Comparison of ENCODE assay signal across 30 cellular contexts in genomic region chr1:241406421-241406820, GRCh38. TPM values are rescaled to one million over a fixed set of nuclear protein-coding genes. Genes with fewer than 3 reads are reported as not detected.
"Had no signal": no experiment of that assay in that cellular context is flagged by ENCODE, and none has a peak within 500 bp of the region (broad histone marks: within the 10 kb centered on the region; RNA-seq: fewer than 3 reads in every experiment).

No MANE protein-coding gene starts in this region.

- H3K9me3 Mint-ChIP-seq: activated CD4-positive, alpha-beta memory T cell treated with anti-CD3 and anti-CD28 coated beads, Interleukin-2, amount 10 ng/mL, durations not matched to agents 7 days and 5 days; activated naive CD4-positive, alpha-beta T cell treated with anti-CD3 and anti-CD28 coated beads, Interleukin-2, amount 10 ng/mL, durations not matched to agents 7 days and 5 days; activated naive CD8-positive, alpha-beta T cell treated with anti-CD3 and anti-CD28 coated beads, Interleukin-2, amount 50 U/mL, for 24 hours had no signal

- H3K9me3 ChIP-seq: Peyer's patch had no signal

- H3K4me3 ChIP-seq: Peyer's patch, SK-N-MC had no signal

- H3K27ac Mint-ChIP-seq: activated CD4-positive, alpha-beta memory T cell treated with anti-CD3 and anti-CD28 coated beads, Interleukin-2, amount 10 ng/mL, durations not matched to agents 7 days and 5 days; activated CD8-positive, alpha-beta memory T cell treated with anti-CD3 and anti-CD28 coated beads, Interleukin-2, amount 10 ng/mL, durations not matched to agents 7 days and 5 days; activated naive CD4-positive, alpha-beta T cell treated with anti-CD3 and anti-CD28 coated beads, Interleukin-2, amount 10 ng/mL, durations not matched to agents 7 days and 5 days; activated naive CD8-positive, alpha-beta T cell; activated naive CD8-positive, alpha-beta T cell treated with anti-CD3 and anti-CD28 coated beads, Interleukin-2, amount 50 U/mL, for 24 hours had no signal

- H3K36me3 ChIP-seq: brain microvascular endothelial cell, Peyer's patch, WERI-Rb-1 had no signal

- H3K27me3 Mint-ChIP-seq: activated CD4-positive, alpha-beta memory T cell treated with anti-CD3 and anti-CD28 coated beads, Interleukin-2, amount 10 ng/mL, durations not matched to agents 7 days and 5 days; activated CD8-positive, alpha-beta memory T cell treated with anti-CD3 and anti-CD28 coated beads, Interleukin-2, amount 10 ng/mL, durations not matched to agents 7 days and 5 days; activated naive CD4-positive, alpha-beta T cell treated with anti-CD3 and anti-CD28 coated beads, Interleukin-2, amount 10 ng/mL, durations not matched to agents 7 days and 5 days; activated naive CD8-positive, alpha-beta T cell treated with anti-CD3 and anti-CD28 coated beads, Interleukin-2, amount 50 U/mL, for 24 hours had no signal

- H3K4me2 ChIP-seq: KMS-11 had no signal

- H3K9ac ChIP-seq: KMS-11 had no signal

- H3K4me3 Mint-ChIP-seq: activated CD4-positive, alpha-beta memory T cell treated with anti-CD3 and anti-CD28 coated beads, Interleukin-2, amount 10 ng/mL, durations not matched to agents 7 days and 5 days; activated CD8-positive, alpha-beta memory T cell treated with anti-CD3 and anti-CD28 coated beads, Interleukin-2, amount 10 ng/mL, durations not matched to agents 7 days and 5 days; activated naive CD4-positive, alpha-beta T cell treated with anti-CD3 and anti-CD28 coated beads, Interleukin-2, amount 10 ng/mL, durations not matched to agents 7 days and 5 days; activated naive CD8-positive, alpha-beta T cell; activated naive CD8-positive, alpha-beta T cell treated with anti-CD3 and anti-CD28 coated beads, Interleukin-2, amount 50 U/mL, for 24 hours had no signal

- ATAC-seq: activated CD8-positive, alpha-beta memory T cell treated with anti-CD3 and anti-CD28 coated beads, Interleukin-2, amount 10 ng/mL, durations not matched to agents 7 days and 5 days; activated naive CD8-positive, alpha-beta T cell treated with anti-CD3 and anti-CD28 coated beads, Interleukin-2, amount 50 U/mL, for 24 hours; PC-3 had no signal

- H3K4me1 Mint-ChIP-seq: activated CD4-positive, alpha-beta memory T cell treated with anti-CD3 and anti-CD28 coated beads, Interleukin-2, amount 10 ng/mL, durations not matched to agents 7 days and 5 days; activated CD8-positive, alpha-beta memory T cell treated with anti-CD3 and anti-CD28 coated beads, Interleukin-2, amount 10 ng/mL, durations not matched to agents 7 days and 5 days; activated naive CD4-positive, alpha-beta T cell treated with anti-CD3 and anti-CD28 coated beads, Interleukin-2, amount 10 ng/mL, durations not matched to agents 7 days and 5 days; activated naive CD8-positive, alpha-beta T cell treated with anti-CD3 and anti-CD28 coated beads, Interleukin-2, amount 50 U/mL, for 24 hours had no signal

- H3K27me3 ChIP-seq: brain microvascular endothelial cell, Peyer's patch had no signal

- H3K4me1 ChIP-seq: Peyer's patch had no signal

- H3K27ac ChIP-seq: brain microvascular endothelial cell, KMS-11, Peyer's patch, SK-N-MC, WERI-Rb-1 had no signal

- H3K36me3 Mint-ChIP-seq: activated CD8-positive, alpha-beta memory T cell treated with anti-CD3 and anti-CD28 coated beads, Interleukin-2, amount 10 ng/mL, durations not matched to agents 7 days and 5 days; activated naive CD4-positive, alpha-beta T cell treated with anti-CD3 and anti-CD28 coated beads, Interleukin-2, amount 10 ng/mL, durations not matched to agents 7 days and 5 days; activated naive CD8-positive, alpha-beta T cell had no signal

- DNase-seq: activated CD4-positive, alpha-beta memory T cell treated with anti-CD3 and anti-CD28 coated beads, Interleukin-2, amount 10 ng/mL, durations not matched to agents 7 days and 5 days; activated CD4-positive, alpha-beta T cell treated with anti-CD3 and anti-CD28 coated beads for 1 hour; activated CD4-positive, alpha-beta T cell treated with anti-CD3 and anti-CD28 coated beads for 48 hours; activated CD4-positive, CD25-positive, alpha-beta regulatory T cell; activated CD8-positive, alpha-beta memory T cell treated with anti-CD3 and anti-CD28 coated beads for 24 hours; activated CD8-positive, alpha-beta memory T cell treated with anti-CD3 and anti-CD28 coated beads, Interleukin-2, amount 10 ng/mL, durations not matched to agents 7 days and 5 days; activated CD8-positive, alpha-beta memory T cell treated with anti-CD3 and anti-CD28 coated beads, Interleukin-2, amount 50 U/mL, for 48 hours; activated effector memory CD4-positive, alpha-beta T cell treated with Interleukin-2 at 50 U/mL for 16 hours; activated naive CD4-positive, alpha-beta T cell treated with anti-CD3 and anti-CD28 coated beads, Interleukin-2, amount 10 ng/mL, durations not matched to agents 7 days and 5 days; activated naive CD8-positive, alpha-beta T cell treated with anti-CD3 and anti-CD28 coated beads, Interleukin-2, amount 50 U/mL, for 24 hours; activated T-cell treated with anti-CD3 and anti-CD28 coated beads, Interleukin-2, amount 50 U/mL, for 48 hours; anterior cingulate cortex; brain microvascular endothelial cell; central memory CD4-positive, alpha-beta T cell; NCI-H1048; NCI-H1436 treated with DMSO at 0.1 percent for 48 hours; NCI-H1694 treated with DMSO at 0.1 percent for 48 hours; NCI-H2029; NCI-H345; NCI-H524 treated with DMSO at 0.1 percent for 48 hours; PC-3; Peyer's patch; Right ventricle myocardium superior; T1000; WERI-Rb-1 had no signal

RNA-seq across cellular contexts. Expression of gene RGS7, which starts 49.4 kb away (rescaled TPM):
- total RNA-seq: activated CD4-positive, alpha-beta memory T cell treated with anti-CD3 and anti-CD28 coated beads, Interleukin-2, amount 10 ng/mL, durations not matched to agents 7 days and 5 days; activated CD8-positive, alpha-beta memory T cell treated with anti-CD3 and anti-CD28 coated beads, Interleukin-2, amount 10 ng/mL, durations not matched to agents 7 days and 5 days; Right ventricle myocardium superior; T-helper 1 cell treated with Interleukin-12 subunit alpha and Interleukin-12 subunit beta and Interleukin-4 antibody, amounts not matched to agents 30 ng/mL and 1 ng/mL, for 36 hours; T-helper 2 cell treated with Interferon-gamma antibody and Interleukin-4, amounts not matched to agents 100 ng/mL and 5 ng/mL, for 36 hours had no signal
